In genomic region chr17:48470388-48471034, GRCh38 we compare ENCODE assay signal across 1 cellular context.
TF ChIP-seq lines count a peak whose summit lies in the region.

No MANE protein-coding gene starts in this region.

TF ChIP-seq in H1, 55 proteins besides CTCF, POLR2A, EP300 and RAD21:
- TF ChIP-seq JUND (IDR thresholded peaks at IDR 0.05; ENCODE audit: low read length) (peak; percentile 65; the same call in 1 of the 2 replicates), SP4 (IDR thresholded peaks at IDR 0.05; ENCODE audit: low read length) (no peak), POLR2AphosphoS5 (IDR thresholded peaks at IDR 0.05; ENCODE audit: low read depth, low read length) (no peak)
